ENCODE assay signal across 9 cellular contexts in genomic region chr3:66138336-66139234, GRCh38.
DNase-seq lines count a peak whose midpoint lies in the region; ATAC-seq and TF ChIP-seq lines count a peak whose summit lies in the region.
"Had no signal": no experiment of that assay in that cellular context is flagged by ENCODE, and none has a peak within 500 bp of the region (broad histone marks: within the 10 kb centered on the region; RNA-seq: fewer than 3 reads in every experiment).

No MANE protein-coding gene starts in this region.

- H2AFZ ChIP-seq in OCI-LY7 (ENCODE audit: low read length): no peak overlapping the region

- POLR2A ChIA-PET in OCI-LY7 (lab: Charles Lee): interaction anchor here (0.6 kb wide), 1 partner anchor 22 kb away, joined by 3 read pairs; no protein-coding TSS in a partner anchor

- DNase-seq in activated T-cell treated with anti-CD3 and anti-CD28 coated beads for 48 hours (ENCODE audit: low read depth): peak; percentile 4
- no peak for DNase-seq in activated T-cell treated with anti-CD3 and anti-CD28 coated beads for 4 hours
- peak; percentile 76 for DNase-seq in HT-29 (ENCODE audit: low spot score)
- DNase-seq in OCI-LY7 (ENCODE audit: low spot score): peak; percentile 14
- peak; percentile 83 for DNase-seq in choroid plexus epithelial cell (ENCODE audit: low read depth)
- DNase-seq in left colon: peak; percentile 28 to 55
- peak; percentile 22 to 27 for DNase-seq in uterus
- DNase-seq: activated naive CD8-positive, alpha-beta T cell treated with anti-CD3 and anti-CD28 coated beads, Interleukin-2, amount 10 ng/mL, durations not matched to agents 7 days and 5 days had no signal

- H3K9me3 ChIP-seq in OCI-LY7 (ENCODE audit: low read length): no peaks in the 10 kb centered on the region
- H3K9me3 ChIP-seq in uterus: no peaks in the 10 kb centered on the region

- no peak overlapping the region for H3K4me3 ChIP-seq in OCI-LY7 (ENCODE audit: low read depth, low read length, poor library complexity, severe bottlenecking)
- no peak overlapping the region for H3K4me3 ChIP-seq in choroid plexus epithelial cell (ENCODE audit: low read depth, low read length)
- H3K4me3 ChIP-seq in uterus: no peak overlapping the region

- TF ChIP-seq POLR2A in uterus (IDR thresholded peaks at IDR 0.05): no peak

- peak; percentile 73 for TF ChIP-seq CTCF in OCI-LY7 (conservative IDR thresholded peaks at IDR 0.05; ENCODE audit: low read length)
- peak; percentile 96 for TF ChIP-seq CTCF in choroid plexus epithelial cell (conservative IDR thresholded peaks at IDR 0.05; ENCODE audit: low read depth, low read length)
- TF ChIP-seq CTCF in uterus (IDR thresholded peaks at IDR 0.05): peak; percentile 51 to 71 (median 66)

- H3K4me1 ChIP-seq in OCI-LY7 (ENCODE audit: insufficient read depth, low read length, poor library complexity, severe bottlenecking) (no peaks in the 10 kb centered on the region), uterus (no peaks in the 10 kb centered on the region)

- ATAC-seq in left colon: peak; percentile 96
- no peak for ATAC-seq in GM21786 (IDR thresholded peaks at IDR 0.05; ENCODE audit: unreplicated experiment)

- no peak overlapping the region for H3K27ac ChIP-seq in OCI-LY7 (ENCODE audit: low read depth, low read length, poor library complexity, severe bottlenecking)
- no peak overlapping the region for H3K27ac ChIP-seq in uterus

- BruUV-seq in OCI-LY7 (replicated peaks; lab: Mats Ljungman, UMichigan): no TSS peak

- H3K36me3 ChIP-seq in OCI-LY7 (ENCODE audit: insufficient read depth, low read length) (no peaks in the 10 kb centered on the region), uterus (no peaks in the 10 kb centered on the region)

- intact Hi-C loops in OCI-LY7 (cut with micrococcal nuclease; ENCODE audit: unreplicated experiment): loop anchor here (5.0 kb wide), 1 partner anchor 351 kb away; no protein-coding TSS in a partner anchor
- intact Hi-C loops in left colon (cut with DNase I, micrococcal nuclease): no loop called here
- intact Hi-C loops in uterus (cut with DNase I; ENCODE audit: low total_unique reads): no loop called here

- no peak overlapping the region for H3K4me2 ChIP-seq in OCI-LY7 (ENCODE audit: low read length)

- H3K27me3 ChIP-seq in uterus: no peaks in the 10 kb centered on the region

- no peaks in the 10 kb centered on the region for H3K9me2 ChIP-seq in OCI-LY7 (ENCODE audit: insufficient read depth, low read length)

- H4K20me1 ChIP-seq in OCI-LY7 (ENCODE audit: insufficient read depth, low read length): no peaks in the 10 kb centered on the region

- H3K79me2 ChIP-seq in OCI-LY7 (ENCODE audit: insufficient read depth, low read depth, low read length): no peaks in the 10 kb centered on the region

- CTCF ChIA-PET in OCI-LY7 (lab: Charles Lee; ENCODE audit: unreplicated experiment): no interaction called here
